Comparison of ENCODE assay signal across 12 cellular contexts in genomic region chr17:40067710-40068109, GRCh38. TPM values are rescaled to one million over a fixed set of nuclear protein-coding genes. Genes with fewer than 3 reads are reported as not detected.
DNase-seq lines count a peak whose midpoint lies in the region; ATAC-seq and TF ChIP-seq lines count a peak whose summit lies in the region.
"Had no signal": no experiment of that assay in that cellular context is flagged by ENCODE, and none has a peak within 500 bp of the region (broad histone marks: within the 10 kb centered on the region; RNA-seq: fewer than 3 reads in every experiment).

No MANE protein-coding gene starts in this region.

- in situ Hi-C loops in brain microvascular endothelial cell (cut with HindIII; ENCODE audit: low pct_ligation_motif_present, low sequenced_read_pairs): no loop called here

- H3K36me3 ChIP-seq in ACC112 (ENCODE audit: insufficient read depth, low read length) (no peaks in the 10 kb centered on the region), KMS-11 (ENCODE audit: insufficient read depth) (no peaks in the 10 kb centered on the region), brain microvascular endothelial cell (replicated peaks) (no peaks in the 10 kb centered on the region)

- DNase-seq in osteocyte (ENCODE audit: extremely low spot score, unreplicated experiment): no peak
- DNase-seq in DMS114 treated with DMSO at 0.1 percent for 48 hours (lab: John Stamatoyannopoulos, UW; ENCODE audit: unreplicated experiment): no peak
- no peak for DNase-seq in amniotic stem cell (lab: John Stamatoyannopoulos, UW)
- no peak for DNase-seq in brain microvascular endothelial cell
- DNase-seq: activated B cell treated with CpG ODN at 0.5 μM for 24 hours, cortex of kidney, NCI-H774 had no signal

- TF ChIP-seq CTCF in KMS-11 (conservative IDR thresholded peaks at IDR 0.05; ENCODE audit: low read depth, low read length) (no peak), osteocyte (IDR thresholded peaks at IDR 0.05) (no peak), brain microvascular endothelial cell (IDR thresholded peaks at IDR 0.05; ENCODE audit: low read depth, low read length, missing control alignments) (no peak)

- peaks cover 58% of the 10 kb centered on the region for H3K79me2 ChIP-seq in ACC112 (ENCODE audit: control insufficient read depth, insufficient read depth, low read length, unreplicated experiment)
- H3K79me2 ChIP-seq in KMS-11 (ENCODE audit: insufficient read depth, low read depth): peaks cover 7% of the 10 kb centered on the region; the same call in 1 of the 2 replicates

- H3K27ac ChIP-seq in ACC112 (ENCODE audit: low read depth, low read length): peak overlapping the region; percentile 70; the same call in 1 of the 2 replicates
- H3K27ac ChIP-seq in KMS-11: peak overlapping the region; percentile 79
- no peak overlapping the region for H3K27ac ChIP-seq in brain microvascular endothelial cell

- intact Hi-C loops in dendritic cell treated with granulocyte-macrophage colony-stimulating factor and Interleukin-4, amounts not matched to agents 40 ng/mL and 50 ng/mL, for 4 days (cut with micrococcal nuclease): no loop called here

- H4K20me1 ChIP-seq in KMS-11 (ENCODE audit: insufficient read depth): no peaks in the 10 kb centered on the region

- peaks cover 74% of the 10 kb centered on the region for H3K4me1 ChIP-seq in ACC112 (ENCODE audit: control insufficient read depth, insufficient read depth, low read length, unreplicated experiment)
- peaks cover 73% of the 10 kb centered on the region for H3K4me1 ChIP-seq in KMS-11 (ENCODE audit: low read depth, poor library complexity, severe bottlenecking)

- no peak overlapping the region for H2AFZ ChIP-seq in ACC112 (ENCODE audit: low read length, unreplicated experiment)
- H2AFZ ChIP-seq in KMS-11 (ENCODE audit: low read depth): peak overlapping the region; percentile 68; the same call in 1 of the 2 replicates

- H3K27me3 ChIP-seq in ACC112 (ENCODE audit: insufficient read depth, low read length): no peaks in the 10 kb centered on the region
- no peaks in the 10 kb centered on the region for H3K27me3 ChIP-seq in KMS-11 (ENCODE audit: insufficient read depth, low read depth)
- H3K27me3 ChIP-seq in brain microvascular endothelial cell (replicated peaks): no peaks in the 10 kb centered on the region

- H3K9ac ChIP-seq in KMS-11: peak overlapping the region; percentile 62; the same call in 1 of the 2 replicates

- no peak for ATAC-seq in HG02759 (IDR thresholded peaks at IDR 0.05; ENCODE audit: unreplicated experiment)

- H3K4me3 Mint-ChIP-seq in dendritic cell treated with granulocyte-macrophage colony-stimulating factor and Interleukin-4, amounts not matched to agents 40 ng/mL and 50 ng/mL, for 4 days: no peak overlapping the region
- no peak overlapping the region for H3K4me3 Mint-ChIP-seq in osteocyte (ENCODE audit: unreplicated experiment)

- H3K27ac Mint-ChIP-seq in dendritic cell treated with granulocyte-macrophage colony-stimulating factor and Interleukin-4, amounts not matched to agents 40 ng/mL and 50 ng/mL, for 4 days: peak overlapping the region; percentile 20
- peak overlapping the region; percentile 93 for H3K27ac Mint-ChIP-seq in osteocyte (ENCODE audit: unreplicated experiment)

- H3K4me3 ChIP-seq in ACC112 (ENCODE audit: low read depth, low read length) (no peak overlapping the region), KMS-11 (IDR thresholded peaks at IDR 0.05; ENCODE audit: insufficient read depth, low read depth, low read length) (no peak overlapping the region), brain microvascular endothelial cell (ENCODE audit: low read depth, low read length) (no peak overlapping the region)

- peaks cover 81% of the 10 kb centered on the region for H3K4me1 Mint-ChIP-seq in dendritic cell treated with granulocyte-macrophage colony-stimulating factor and Interleukin-4, amounts not matched to agents 40 ng/mL and 50 ng/mL, for 4 days (ENCODE audit: low read depth)
- H3K4me1 Mint-ChIP-seq in osteocyte (ENCODE audit: unreplicated experiment): peaks cover 85% of the 10 kb centered on the region

- H3K9me3 Mint-ChIP-seq in dendritic cell treated with granulocyte-macrophage colony-stimulating factor and Interleukin-4, amounts not matched to agents 40 ng/mL and 50 ng/mL, for 4 days: no peaks in the 10 kb centered on the region
- H3K9me3 Mint-ChIP-seq in osteocyte (ENCODE audit: unreplicated experiment): no peaks in the 10 kb centered on the region
- H3K9me3 Mint-ChIP-seq: activated B cell treated with CpG ODN at 0.5 μM for 24 hours had no signal

- peaks cover 34% of the 10 kb centered on the region for H3K27me3 Mint-ChIP-seq in dendritic cell treated with granulocyte-macrophage colony-stimulating factor and Interleukin-4, amounts not matched to agents 40 ng/mL and 50 ng/mL, for 4 days
- no peaks in the 10 kb centered on the region for H3K27me3 Mint-ChIP-seq in osteocyte (ENCODE audit: unreplicated experiment)
- H3K27me3 Mint-ChIP-seq: activated B cell treated with CpG ODN at 0.5 μM for 24 hours had no signal

- H3K36me3 Mint-ChIP-seq in dendritic cell treated with granulocyte-macrophage colony-stimulating factor and Interleukin-4, amounts not matched to agents 40 ng/mL and 50 ng/mL, for 4 days (ENCODE audit: low read depth): no peaks in the 10 kb centered on the region
- no peaks in the 10 kb centered on the region for H3K36me3 Mint-ChIP-seq in osteocyte (ENCODE audit: unreplicated experiment)

- H3K4me2 ChIP-seq in KMS-11: peak overlapping the region; percentile 99

RNA-seq across cellular contexts. Expression of gene THRA, which starts 4.9 kb away (rescaled TPM):
- total RNA-seq in osteocyte: 44.6 and 46.3 TPM in 2 replicates

RNA-seq across cellular contexts. Expression of gene MED24, which starts 13.5 kb away (rescaled TPM):
- total RNA-seq in osteocyte: 74.5 and 96.2 TPM in 2 replicates

RNA-seq across cellular contexts. Expression of gene NR1D1, which starts 32.7 kb away (rescaled TPM):
- 6.1 and 6.9 TPM in 2 replicates for total RNA-seq in osteocyte

RNA-seq across cellular contexts. Expression of gene CSF3, which starts 52.5 kb away (rescaled TPM):
- not detected in 2 replicates for total RNA-seq in osteocyte
- total RNA-seq: activated B cell treated with CpG ODN at 0.5 μM for 24 hours, renal cortical epithelial cell had no signal

RNA-seq across cellular contexts. Expression of gene MSL1, which starts 54.1 kb away (rescaled TPM):
- 85.9 and 86.8 TPM in 2 replicates for total RNA-seq in osteocyte
